In genomic region chr20:43916875-43917371, GRCh38 we compare ENCODE assay signal across 9 cellular contexts. TPM values are rescaled to one million over a fixed set of nuclear protein-coding genes. Genes with fewer than 3 reads are reported as not detected.
DNase-seq lines count a peak whose midpoint lies in the region; ATAC-seq and TF ChIP-seq lines count a peak whose summit lies in the region.
"Had no signal": no experiment of that assay in that cellular context is flagged by ENCODE, and none has a peak within 500 bp of the region (broad histone marks: within the 10 kb centered on the region; RNA-seq: fewer than 3 reads in every experiment).

No MANE protein-coding gene starts in this region.

- H3K4me1 ChIP-seq in SJCRH30 (no peaks in the 10 kb centered on the region), testis (peaks cover 14% of the 10 kb centered on the region)

- 17 to 48% methylated on average over 2 to 9 of the region's 9 CpGs for WGBS in testis, 2 donors

- ATAC-seq in GM19035 (IDR thresholded peaks at IDR 0.05; ENCODE audit: unreplicated experiment) (no peak), HG03457 (IDR thresholded peaks at IDR 0.05; ENCODE audit: unreplicated experiment) (no peak)

- H3K36me3 ChIP-seq in SJCRH30 (no peaks in the 10 kb centered on the region), testis (ENCODE audit: low read depth, missing control alignments) (no peaks in the 10 kb centered on the region)
- H3K36me3 ChIP-seq: neutrophil had no signal

- no peak overlapping the region for H3K27ac ChIP-seq in SJCRH30
- H3K27ac ChIP-seq in testis: no peak overlapping the region
- H3K27ac ChIP-seq: neutrophil had no signal

- peak; percentile 13 for DNase-seq in activated naive CD4-positive, alpha-beta T cell treated with Interleukin-2 at 50 U/mL for 16 hours
- DNase-seq in activated naive CD4-positive, alpha-beta T cell treated with anti-CD3 and anti-CD28 coated beads, Interleukin-2, amount 50 U/mL, for 16 hours: no peak
- no peak for DNase-seq in SJCRH30
- peak; percentile 32 for DNase-seq in fibroblast of mammary gland (ENCODE audit: low read depth)
- peak; percentile 35 for DNase-seq in testis
- DNase-seq in SKM-1 (lab: John Stamatoyannopoulos, UW; ENCODE audit: unreplicated experiment): no peak

- H3K4me3 ChIP-seq in SJCRH30 (peak overlapping the region; percentile 59), fibroblast of mammary gland (ENCODE audit: control insufficient read depth, low read depth, low read length) (peak overlapping the region; percentile 61), testis (peak overlapping the region in 1 of 2 donors; percentile 69)

- TF ChIP-seq CTCF in fibroblast of mammary gland (conservative IDR thresholded peaks at IDR 0.05; ENCODE audit: control insufficient read depth, insufficient read depth, low read depth, low read length): no peak
- no peak for TF ChIP-seq CTCF in testis (IDR thresholded peaks at IDR 0.05)

- H3K27me3 ChIP-seq in SJCRH30 (no peaks in the 10 kb centered on the region), testis (no peaks in the 10 kb centered on the region)

- intact Hi-C loops in testis (cut with DNase I; ENCODE audit: low total_unique reads): no loop called here

- H3K9me3 ChIP-seq in SJCRH30 (replicated peaks): peaks cover 11% of the 10 kb centered on the region
- H3K9me3 ChIP-seq in testis: no peaks in the 10 kb centered on the region
- H3K9me3 ChIP-seq: neutrophil had no signal

- no peak for TF ChIP-seq POLR2A in testis (IDR thresholded peaks at IDR 0.05)

RNA-seq across cellular contexts. Expression of gene TOX2, which starts 2.3 kb away (rescaled TPM):
- total RNA-seq in SJCRH30 (2014; rRNA removed; shearing (Covaris generic)): 7.9 and 10.1 TPM in 2 replicates
- 10 to 100 TPM; 48.1 to 67.0 TPM for total RNA-seq in testis
- polyA plus RNA-seq in testis (ENCODE audit: insufficient read depth, low read depth, low replicate concordance): 43.8 TPM

Comparison
In these comparisons a context has a peak if more than half of its experiments do, and no peak if none do; other contexts are left out.
1. DNase-seq: peak in activated naive CD4-positive, alpha-beta T cell treated with Interleukin-2 at 50 U/mL for 16 hours (single experiment), fibroblast of mammary gland (single experiment) and testis (single experiment); none in activated naive CD4-positive, alpha-beta T cell treated with anti-CD3 and anti-CD28 coated beads, Interleukin-2, amount 50 U/mL, for 16 hours (single experiment), SJCRH30 (0 of 2) and SKM-1 (single experiment).